21 cellular contexts compared by ENCODE assay signal in genomic region chr14:55710506-55711041, GRCh38.
"Had no signal": no experiment of that assay in that cellular context is flagged by ENCODE, and none has a peak within 500 bp of the region (broad histone marks: within the 10 kb centered on the region; RNA-seq: fewer than 3 reads in every experiment).

No MANE protein-coding gene starts in this region.

- H3K27me3 ChIP-seq: heart left ventricle, right atrium auricular region, uterus had no signal

- H3K9ac ChIP-seq: parathyroid adenoma had no signal

- H3K9me3 ChIP-seq: heart left ventricle, right atrium auricular region, uterus had no signal

- FAIRE-seq: endothelial cell of umbilical vein had no signal

- H3K27ac ChIP-seq: coronary artery, foreskin keratinocyte, heart left ventricle, parathyroid adenoma, right atrium auricular region, uterus had no signal

- H3K4me1 ChIP-seq: foreskin keratinocyte, parathyroid adenoma, right atrium auricular region, uterus had no signal

- H3K4me3 ChIP-seq: coronary artery, heart left ventricle, right atrium auricular region, uterus had no signal

- H2AFZ ChIP-seq: parathyroid adenoma had no signal

- DNase-seq: activated CD4-positive, alpha-beta memory T cell treated with anti-CD3 and anti-CD28 coated beads, Interleukin-2, amount 10 ng/mL, durations not matched to agents 7 days and 5 days; activated CD4-positive, alpha-beta T cell treated with anti-CD3 and anti-CD28 coated beads for 1 hour; activated CD4-positive, alpha-beta T cell treated with anti-CD3 and anti-CD28 coated beads, Interleukin-2, amount 10 ng/mL, durations not matched to agents 7 days and 5 days; activated naive CD4-positive, alpha-beta T cell; activated T-cell treated with anti-CD3 and anti-CD28 coated beads, Interleukin-2, amount 50 U/mL, for 48 hours; aorta; heart left ventricle; hypothalamus; immature natural killer cell; midbrain; naive thymus-derived CD8-positive, alpha-beta T cell; occipital lobe; stimulated activated CD4-positive, alpha-beta T cell treated with anti-CD3 and anti-CD28 coated beads, Interleukin-4, amount 100 ng/mL, for 1 hour; substantia nigra; T-helper 17 cell; uterus had no signal

- H3K36me3 ChIP-seq: heart left ventricle, right atrium auricular region, uterus had no signal

- H3K79me2 ChIP-seq: parathyroid adenoma had no signal
